ENCODE assay signal across 8 cellular contexts in genomic region chr4:113899260-113900177, GRCh38.
DNase-seq lines count a peak whose midpoint lies in the region; ATAC-seq, FAIRE-seq and TF ChIP-seq lines count a peak whose summit lies in the region.

No MANE protein-coding gene starts in this region.

- TF ChIP-seq POLR2A in H54 (IDR thresholded peaks at IDR 0.05; ENCODE audit: low read depth, low read length), result no peak

- no peaks in the 10 kb centered on the region for H4K20me1 ChIP-seq in DND-41 (ENCODE audit: insufficient read depth, low read length)

- H3K27ac ChIP-seq in DND-41 (ENCODE audit: low read length), result no peak overlapping the region

- FAIRE-seq in H54 (lab: Jason Lieb, UNC), result no peak

- H3K79me2 ChIP-seq in DND-41 (ENCODE audit: insufficient read depth, low read length), result no peaks in the 10 kb centered on the region

- no peak overlapping the region for H3K9ac ChIP-seq in DND-41 (ENCODE audit: low read depth, low read length)

- H3K9me3 ChIP-seq in DND-41 (ENCODE audit: insufficient read depth, low read length, severe bottlenecking), result no peaks in the 10 kb centered on the region

- DNase-seq in DND-41 (no peak), GM20000 (ENCODE audit: low spot score) (peak; percentile 10), LoVo (ENCODE audit: low spot score) (no peak), H54 (ENCODE audit: insufficient read length, low spot score) (no peak), NCI-H774 (lab: John Stamatoyannopoulos, UW) (no peak), RKO (ENCODE audit: low spot score) (no peak)
- peak; percentile 18 for DNase-seq in activated effector memory CD4-positive, alpha-beta T cell treated with Interleukin-2 at 50 U/mL for 16 hours

- TF ChIP-seq CTCF in DND-41 (IDR thresholded peaks at IDR 0.05; ENCODE audit: borderline replicate concordance, extremely low read depth, low read length, poor library complexity, severe bottlenecking) (no peak), GM20000 (IDR thresholded peaks at IDR 0.05; ENCODE audit: extremely low read depth, missing control alignments) (no peak)

- ATAC-seq in DND-41 (ENCODE audit: insufficient read depth, low read depth), result peak; percentile 66; the same call in 2 of the 3 replicates
- peak; percentile 97 for ATAC-seq in HG03457 (IDR thresholded peaks at IDR 0.05; ENCODE audit: unreplicated experiment)

- H3K36me3 ChIP-seq in DND-41 (ENCODE audit: insufficient read depth, low read length), result no peaks in the 10 kb centered on the region

- H3K4me2 ChIP-seq in DND-41 (ENCODE audit: insufficient read depth, low read length), result no peak overlapping the region

- H2AFZ ChIP-seq in DND-41 (ENCODE audit: low read depth, low read length), result no peak overlapping the region

- no peaks in the 10 kb centered on the region for H3K27me3 ChIP-seq in DND-41 (ENCODE audit: insufficient read depth, low read length, poor library complexity)

- no peak overlapping the region for H3K4me3 ChIP-seq in DND-41 (ENCODE audit: low read depth in 1 of 2, low read length in 2 of 2)

- peaks cover 15% of the 10 kb centered on the region for H3K4me1 ChIP-seq in DND-41 (ENCODE audit: insufficient read depth, low read length)

Comparison
In these comparisons a context has a peak if more than half of its experiments do, and no peak if none do; other contexts are left out.
1. DNase-seq: peak in GM20000 (single experiment) and activated effector memory CD4-positive, alpha-beta T cell treated with Interleukin-2 at 50 U/mL for 16 hours (single experiment); none in DND-41 (single experiment), LoVo (single experiment), H54 (single experiment), NCI-H774 (single experiment) and RKO (single experiment).